2 cellular contexts compared by ENCODE assay signal in genomic region chr9:69204869-69205268, GRCh38.
A peak's percentile ranks its signal among the peaks of the same experiment; 100 is the strongest.
TF ChIP-seq lines count a peak whose summit lies in the region.

No MANE protein-coding gene starts in this region.

TF ChIP-seq in IMR-90, 13 proteins besides CTCF, POLR2A, EP300 and RAD21 (continued from another document):
- TF ChIP-seq USF2 (IDR thresholded peaks at IDR 0.05; ENCODE audit: low read depth, low read length): no peak; the same call in 1 of the 2 replicates
- peak; percentile 55 for TF ChIP-seq CEBPB (IDR thresholded peaks at IDR 0.05; ENCODE audit: low read depth, low read length)
- no peak for TF ChIP-seq BHLHE40 (IDR thresholded peaks at IDR 0.05; ENCODE audit: low read depth, low read length)
- TF ChIP-seq FOS (IDR thresholded peaks at IDR 0.05; ENCODE audit: low read depth, low read length): no peak
- TF ChIP-seq MAZ (IDR thresholded peaks at IDR 0.05; ENCODE audit: borderline replicate concordance, low read depth, low read length): no peak
- no peak for TF ChIP-seq SMC3 (IDR thresholded peaks at IDR 0.05; ENCODE audit: low read depth, low read length)

TF ChIP-seq in endothelial cell of umbilical vein, 7 proteins besides CTCF, POLR2A, EP300 and RAD21 (continued from another document):
- TF ChIP-seq JUN (IDR thresholded peaks at IDR 0.05; ENCODE audit: borderline replicate concordance, insufficient read depth, insufficient read length, low read depth) (no peak), FOS (IDR thresholded peaks at IDR 0.05; ENCODE audit: borderline replicate concordance, insufficient read depth, low read length) (no peak)
TF ChIP-seq in endothelial cell of umbilical vein: peak in this region for 0.
